29 cellular contexts compared by ENCODE assay signal in the genomic region with DNA sequence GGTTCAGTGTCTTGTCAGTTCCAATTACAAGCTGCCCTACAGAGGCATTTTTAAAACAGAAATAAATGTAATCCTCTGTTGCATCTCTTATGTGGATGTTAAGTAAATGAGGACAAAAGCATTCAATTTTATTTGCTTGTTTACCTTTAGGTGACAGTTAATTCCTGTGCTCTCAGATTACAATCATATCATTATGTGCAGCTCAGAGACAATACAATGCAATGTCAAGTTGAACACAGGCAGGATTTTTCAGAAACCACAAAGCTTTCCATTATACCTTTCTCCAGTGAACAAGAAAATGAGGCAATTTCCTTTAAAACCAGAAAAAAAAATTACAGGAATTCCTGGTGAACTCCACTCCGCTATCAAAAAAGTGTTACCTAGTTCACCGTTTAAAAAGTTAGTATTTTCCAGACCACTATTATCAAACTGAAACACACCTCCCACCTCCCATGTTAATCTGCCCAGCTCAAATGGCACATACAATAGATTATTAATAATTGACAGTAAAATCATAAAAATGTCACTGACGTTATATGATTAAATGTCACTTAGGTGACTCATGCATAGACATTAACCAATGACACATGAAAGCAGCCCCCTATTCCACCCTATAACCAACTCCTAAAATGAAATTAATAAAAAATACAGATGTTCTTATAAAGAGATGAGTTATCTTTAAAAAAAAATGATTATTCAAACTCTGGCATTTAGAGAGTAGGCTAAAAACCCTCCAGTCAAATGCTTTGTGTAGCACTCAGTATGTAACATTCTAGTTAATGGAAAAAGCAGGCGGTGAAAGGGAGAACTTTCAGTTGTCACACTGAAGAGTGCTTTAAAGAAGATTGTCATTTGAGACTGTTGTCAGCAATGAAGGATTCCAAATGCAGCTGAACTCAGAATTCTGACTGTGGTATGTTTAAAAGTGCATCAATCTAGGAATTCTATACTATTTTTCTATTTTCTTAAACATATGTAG.
DNase-seq lines count a peak whose midpoint lies in the region; ATAC-seq, FAIRE-seq and TF ChIP-seq lines count a peak whose summit lies in the region.
"Had no signal": no experiment of that assay in that cellular context is flagged by ENCODE, and none has a peak within 500 bp of the region (broad histone marks: within the 10 kb centered on the region; RNA-seq: fewer than 3 reads in every experiment).

No MANE protein-coding gene starts in this region.

- H4K20me1 ChIP-seq in SK-N-SH (ENCODE audit: insufficient read depth): no peaks in the 10 kb centered on the region

- no peak; the same call in 2 of the 3 replicates for ATAC-seq in SK-N-SH treated with all-trans-retinoic acid at 6 μM for 48 hours
- ATAC-seq: foreskin keratinocyte; heart right ventricle; natural killer cell treated with Interleukin-12 subunit alpha and Interleukin-12 subunit beta and Interleukin-15 and Interleukin-18, amount 100 ng/mL, for 72 hours; stimulated activated naive CD8-positive, alpha-beta T cell treated with anti-CD3 and anti-CD28 coated beads, Interleukin-15, Interleukin-2, amounts not matched to agents 100 U/mL and 50 U/mL, for 24 hours; T-cell had no signal

- no peaks in the 10 kb centered on the region for H3K79me2 ChIP-seq in SK-N-SH (ENCODE audit: insufficient read depth)

- no peaks in the 10 kb centered on the region for H3K9me2 ChIP-seq in SK-N-SH

- H3K27me3 ChIP-seq in SK-N-SH (ENCODE audit: insufficient read depth) (no peaks in the 10 kb centered on the region), small intestine (ENCODE audit: control insufficient read depth in 2 of 2, insufficient read depth in 2 of 2, low read length in 2 of 2) (no peaks in the 10 kb centered on the region)
- H3K27me3 ChIP-seq: brain microvascular endothelial cell, esophagus squamous epithelium, foreskin keratinocyte, heart right ventricle, SJCRH30, testis had no signal

- H3K9ac ChIP-seq in SK-N-SH: no peak overlapping the region
- H3K9ac ChIP-seq: GM23248 had no signal

- no peaks in the 10 kb centered on the region for H3K9me3 ChIP-seq in SK-N-SH
- H3K9me3 ChIP-seq in small intestine (ENCODE audit: control insufficient read depth, low read depth): no peaks in the 10 kb centered on the region
- H3K9me3 ChIP-seq: esophagus squamous epithelium, heart right ventricle, SJCRH30, testis had no signal

- H2AFZ ChIP-seq in SK-N-SH (ENCODE audit: low read depth): no peak overlapping the region
- H2AFZ ChIP-seq: GM23248 had no signal

- TF ChIP-seq CTCF in SK-N-SH (IDR thresholded peaks at IDR 0.05): no peak

- H3K4me1 ChIP-seq in SK-N-SH (ENCODE audit: control insufficient read depth in 1 of 2, insufficient read depth in 2 of 2, low read depth in 1 of 2, low read length in 1 of 2) (no peaks in the 10 kb centered on the region; a peak in 1 of 4 replicates), small intestine (ENCODE audit: control insufficient read depth in 2 of 2, insufficient read depth in 1 of 2, low read depth in 1 of 2, low read length in 1 of 2) (no peaks in the 10 kb centered on the region)
- H3K4me1 ChIP-seq: esophagus squamous epithelium, foreskin keratinocyte, heart right ventricle, testis had no signal

- 37% methylated on average over 4 of the region's 4 CpGs for WGBS in SK-N-SH (ENCODE audit: low lambda C conversion rate)
- WGBS in small intestine, 3 donors: 12 to 37% (median 18%) methylated on average over 4 of the region's 4 CpGs

- no peaks in the 10 kb centered on the region for H3F3A ChIP-seq in SK-N-SH (replicated peaks; ENCODE audit: insufficient read depth)

- POLR2A ChIA-PET in SK-N-SH (lab: Yijun Ruan, JAX): no interaction called here

- TF ChIP-seq RAD21 in SK-N-SH (IDR thresholded peaks at IDR 0.05; ENCODE audit: low read length): no peak; the same call in 1 of the 2 replicates

- CTCF ChIA-PET in SK-N-SH (lab: Yijun Ruan, JAX): interaction anchor here (0.9 to 1.0 kb wide), 2 partner anchors 23 to 183 kb away, joined by 3 read pairs; no protein-coding TSS in a partner anchor

- no peak overlapping the region for H3K4me2 ChIP-seq in SK-N-SH

- peak in 1 of 2 experiments; percentile 72; a peak in 2 of 4 replicates for TF ChIP-seq EP300 in SK-N-SH (IDR thresholded peaks at IDR 0.05; ENCODE audit: borderline replicate concordance in 1 of 2, low read depth in 1 of 2, low read length in 1 of 2)

- no peak overlapping the region for H3K4me3 ChIP-seq in SK-N-SH (ENCODE audit: low read depth in 2 of 2, low read length in 1 of 2)
- H3K4me3 ChIP-seq in small intestine (ENCODE audit: low read depth in 1 of 2, low read length in 2 of 2): no peak overlapping the region
- H3K4me3 ChIP-seq: esophagus squamous epithelium, GM23248, heart right ventricle, SJCRH30, testis had no signal

- DNase-seq in SK-N-SH: no peak
- DNase-seq in NCI-H748 (lab: John Stamatoyannopoulos, UW; ENCODE audit: unreplicated experiment): peak; percentile 28
- DNase-seq in left kidney (ENCODE audit: low read depth, low spot score): peak; percentile 59
- peak; percentile 5 for DNase-seq in small intestine
- DNase-seq in activated T-cell treated with anti-CD3 and anti-CD28 coated beads, Interleukin-2, amount 50 U/mL, for 1 hour: no peak
- no peak for DNase-seq in DMS 273 treated with DMSO at 0.1 percent for 48 hours (lab: John Stamatoyannopoulos, UW)
- DNase-seq in DMS153 (lab: John Stamatoyannopoulos, UW): no peak
- DNase-seq: activated CD4-positive, alpha-beta T cell treated with anti-CD3 and anti-CD28 coated beads for 4 hours; activated CD8-positive, alpha-beta memory T cell treated with anti-CD3 and anti-CD28 coated beads for 24 hours; activated T-cell treated with anti-CD3 and anti-CD28 coated beads for 4 hours; AML-193; amniotic stem cell; brain microvascular endothelial cell; CD4-positive, alpha-beta T cell; esophagus squamous epithelium; foreskin keratinocyte; GM23248; heart right ventricle; NCI-H2171 treated with DMSO at 0.1 percent for 48 hours; NCI-H524; stimulated activated CD4-positive, alpha-beta T cell treated with anti-CD3 and anti-CD28 coated beads, Interleukin-2, amount 100 ng/mL, for 24 hours; stimulated activated naive CD8-positive, alpha-beta T cell treated with anti-CD3 and anti-CD28 coated beads, Interleukin-15, Interleukin-2, amounts not matched to agents 100 U/mL and 50 U/mL, for 24 hours; T-cell; testis; WERI-Rb-1 had no signal

- H3K36me3 ChIP-seq in SK-N-SH (replicated peaks in 1 of 2; ENCODE audit: control insufficient read depth in 1 of 2, insufficient read depth in 2 of 2, low read length in 1 of 2): no peaks in the 10 kb centered on the region
- no peaks in the 10 kb centered on the region for H3K36me3 ChIP-seq in small intestine (ENCODE audit: control insufficient read depth in 2 of 2, insufficient read depth in 2 of 2, low read length in 2 of 2)
- H3K36me3 ChIP-seq: brain microvascular endothelial cell, esophagus squamous epithelium, heart right ventricle, SJCRH30, WERI-Rb-1 had no signal

- H3K27ac ChIP-seq in SK-N-SH (ENCODE audit: low read depth in 2 of 2, low read length in 1 of 2) (peak overlapping the region in 1 of 2 experiments; percentile 47; a peak in 2 of 4 replicates), small intestine (ENCODE audit: low read depth in 1 of 2, low read length in 1 of 2) (no peak overlapping the region)
- H3K27ac ChIP-seq: brain microvascular endothelial cell, esophagus squamous epithelium, foreskin keratinocyte, GM23248, heart right ventricle, SJCRH30, testis, WERI-Rb-1 had no signal

- no peak for FAIRE-seq in small intestine (lab: Jason Lieb, UNC)
- FAIRE-seq: GM12892 had no signal

TF ChIP-seq in SK-N-SH treated with all-trans-retinoic acid at 6 μM for 48 hours, 23 proteins besides CTCF, POLR2A, EP300 and RAD21 (continues in another document):
- TF ChIP-seq ISL1 (CRISPR knock-in tag; IDR thresholded peaks at IDR 0.05) (peak; percentile 81), ARNTL (CRISPR knock-in tag; IDR thresholded peaks at IDR 0.05; ENCODE audit: borderline replicate concordance, low read depth) (no peak)
- TF ChIP-seq, protein P1, sequence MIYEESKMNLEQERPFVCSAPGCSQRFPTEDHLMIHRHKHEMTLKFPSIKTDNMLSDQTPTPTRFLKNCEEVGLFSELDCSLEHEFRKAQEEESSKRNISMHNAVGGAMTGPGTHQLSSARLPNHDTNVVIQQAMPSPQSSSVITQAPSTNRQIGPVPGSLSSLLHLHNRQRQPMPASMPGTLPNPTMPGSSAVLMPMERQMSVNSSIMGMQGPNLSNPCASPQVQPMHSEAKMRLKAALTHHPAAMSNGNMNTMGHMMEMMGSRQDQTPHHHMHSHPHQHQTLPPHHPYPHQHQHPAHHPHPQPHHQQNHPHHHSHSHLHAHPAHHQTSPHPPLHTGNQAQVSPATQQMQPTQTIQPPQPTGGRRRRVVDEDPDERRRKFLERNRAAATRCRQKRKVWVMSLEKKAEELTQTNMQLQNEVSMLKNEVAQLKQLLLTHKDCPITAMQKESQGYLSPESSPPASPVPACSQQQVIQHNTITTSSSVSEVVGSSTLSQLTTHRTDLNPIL (CRISPR knock-in tag; IDR thresholded peaks at IDR 0.05; ENCODE audit: low read depth): 0 out of 2 replicates have a peak, but pooled peaks have one; percentile 36

TF ChIP-seq in SK-N-SH, 30 proteins besides CTCF, POLR2A, EP300 and RAD21 (continues in another document):
- TF ChIP-seq, protein P2, sequence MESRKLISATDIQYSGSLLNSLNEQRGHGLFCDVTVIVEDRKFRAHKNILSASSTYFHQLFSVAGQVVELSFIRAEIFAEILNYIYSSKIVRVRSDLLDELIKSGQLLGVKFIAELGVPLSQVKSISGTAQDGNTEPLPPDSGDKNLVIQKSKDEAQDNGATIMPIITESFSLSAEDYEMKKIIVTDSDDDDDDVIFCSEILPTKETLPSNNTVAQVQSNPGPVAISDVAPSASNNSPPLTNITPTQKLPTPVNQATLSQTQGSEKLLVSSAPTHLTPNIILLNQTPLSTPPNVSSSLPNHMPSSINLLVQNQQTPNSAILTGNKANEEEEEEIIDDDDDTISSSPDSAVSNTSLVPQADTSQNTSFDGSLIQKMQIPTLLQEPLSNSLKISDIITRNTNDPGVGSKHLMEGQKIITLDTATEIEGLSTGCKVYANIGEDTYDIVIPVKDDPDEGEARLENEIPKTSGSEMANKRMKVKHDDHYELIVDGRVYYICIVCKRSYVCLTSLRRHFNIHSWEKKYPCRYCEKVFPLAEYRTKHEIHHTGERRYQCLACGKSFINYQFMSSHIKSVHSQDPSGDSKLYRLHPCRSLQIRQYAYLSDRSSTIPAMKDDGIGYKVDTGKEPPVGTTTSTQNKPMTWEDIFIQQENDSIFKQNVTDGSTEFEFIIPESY (IDR thresholded peaks at IDR 0.05; ENCODE audit: borderline replicate concordance, low read depth): no peak

Comparison
In these comparisons a context has a peak if more than half of its experiments do, and no peak if none do; other contexts are left out.
1. DNase-seq: peak in NCI-H748 (single experiment), left kidney (single experiment) and small intestine (single experiment); none in SK-N-SH (single experiment), activated T-cell treated with anti-CD3 and anti-CD28 coated beads, Interleukin-2, amount 50 U/mL, for 1 hour (single experiment), DMS 273 treated with DMSO at 0.1 percent for 48 hours (single experiment) and DMS153 (single experiment).